ENCODE assay signal across 10 cellular contexts in genomic region chr11:125990244-125990643, GRCh38. TPM values are rescaled to one million over a fixed set of nuclear protein-coding genes. Genes with fewer than 3 reads are reported as not detected.
A peak's percentile ranks its signal among the peaks of the same experiment; 100 is the strongest.
DNase-seq lines count a peak whose midpoint lies in the region; ATAC-seq, FAIRE-seq and TF ChIP-seq lines count a peak whose summit lies in the region.
"Had no signal": no experiment of that assay in that cellular context is flagged by ENCODE, and none has a peak within 500 bp of the region (broad histone marks: within the 10 kb centered on the region; RNA-seq: fewer than 3 reads in every experiment).

No MANE protein-coding gene starts in this region.

- H3K4me3 ChIP-seq in bronchial epithelial cell (ENCODE audit: low read depth, low read length) (no peak overlapping the region), vagina (no peak overlapping the region)

- no peak for TF ChIP-seq POLR2A in vagina (IDR thresholded peaks at IDR 0.05)

- H3K36me3 ChIP-seq in bronchial epithelial cell (ENCODE audit: control insufficient read depth, insufficient read depth, low read length) (no peaks in the 10 kb centered on the region), vagina (no peaks in the 10 kb centered on the region)

- no peaks in the 10 kb centered on the region for H3K27me3 ChIP-seq in bronchial epithelial cell (ENCODE audit: control insufficient read depth, insufficient read depth, low read length)
- H3K27me3 ChIP-seq in vagina: no peaks in the 10 kb centered on the region

- TF ChIP-seq CTCF in bronchial epithelial cell (IDR thresholded peaks at IDR 0.05; ENCODE audit: insufficient read depth, low read length, severe bottlenecking): no peak
- TF ChIP-seq CTCF in vagina (IDR thresholded peaks at IDR 0.05): no peak

- intact Hi-C loops in vagina (cut with DNase I): no loop called here

- no peaks in the 10 kb centered on the region for H3K9me3 ChIP-seq in vagina

- H3K27ac ChIP-seq in vagina: no peak overlapping the region

- DNase-seq in Daoy (ENCODE audit: low read depth): peak; percentile 56
- peak; percentile 88 for DNase-seq in M059J (ENCODE audit: low read depth)
- DNase-seq in bronchial epithelial cell (ENCODE audit: low read depth): peak; percentile 13
- peak; percentile 86 for DNase-seq in myocyte (ENCODE audit: low read depth)
- DNase-seq in activated effector memory CD4-positive, alpha-beta T cell treated with Interleukin-2 at 50 U/mL for 16 hours: no peak
- DNase-seq in vagina (ENCODE audit: extremely low spot score in 2 of 2): no peak
- DNase-seq: activated CD8-positive, alpha-beta memory T cell treated with anti-CD3 and anti-CD28 coated beads, Interleukin-2, amount 10 ng/mL, durations not matched to agents 7 days and 5 days; H7 had no signal

- FAIRE-seq in bronchial epithelial cell (lab: Jason Lieb, UNC): no peak

- no peak for ATAC-seq in GM18907 (IDR thresholded peaks at IDR 0.05; ENCODE audit: unreplicated experiment)
- ATAC-seq: activated CD8-positive, alpha-beta memory T cell treated with anti-CD3 and anti-CD28 coated beads, Interleukin-2, amount 10 ng/mL, durations not matched to agents 7 days and 5 days had no signal

- no peaks in the 10 kb centered on the region for H3K4me1 ChIP-seq in vagina

RNA-seq across cellular contexts. Expression of gene VSIG10L2, which starts 44.4 kb away (rescaled TPM):
- not detected in 2 replicates for total RNA-seq in Daoy (2014; rRNA removed; shearing (Covaris generic))
- total RNA-seq in M059J (2014; rRNA removed; shearing (Covaris generic)): not detected in 2 replicates
- 0.38 TPM in 1 of 2 replicates, not detected in the other for total RNA-seq in bronchial epithelial cell
- not detected in 2 replicates for total RNA-seq in myocyte
- 0.06 TPM for polyA plus RNA-seq in myocyte (2012)
- 28.2 TPM for total RNA-seq in vagina
- total RNA-seq: activated CD8-positive, alpha-beta memory T cell treated with anti-CD3 and anti-CD28 coated beads, Interleukin-2, amount 10 ng/mL, durations not matched to agents 7 days and 5 days; H7; HT1080 had no signal

Comparison
In these comparisons a context has a peak if more than half of its experiments do, and no peak if none do; other contexts are left out.
1. DNase-seq: peak in Daoy (single experiment), M059J (single experiment), bronchial epithelial cell (single experiment) and myocyte (single experiment); none in activated effector memory CD4-positive, alpha-beta T cell treated with Interleukin-2 at 50 U/mL for 16 hours (single experiment) and vagina (0 of 2).
2. RNA of gene VSIG10L2, which starts 44.4 kb away (total RNA-seq): 28.2 TPM in vagina (single experiment); not detected in Daoy, not detected in M059J, 0.38 TPM in bronchial epithelial cell and not detected in myocyte; every median in the first group is over 10 times any median in the second.